ENCODE assay signal across 20 cellular contexts in genomic region chr7:27302590-27302989, GRCh38. TPM values are rescaled to one million over a fixed set of nuclear protein-coding genes. Genes with fewer than 3 reads are reported as not detected.
DNase-seq lines count a peak whose midpoint lies in the region; ATAC-seq and TF ChIP-seq lines count a peak whose summit lies in the region.
"Had no signal": no experiment of that assay in that cellular context is flagged by ENCODE, and none has a peak within 500 bp of the region (broad histone marks: within the 10 kb centered on the region; RNA-seq: fewer than 3 reads in every experiment).

No MANE protein-coding gene starts in this region.

- H3K4me1 ChIP-seq in GM23338 (ENCODE audit: insufficient read depth) (no peaks in the 10 kb centered on the region), Panc1 (ENCODE audit: control insufficient read depth, insufficient read depth, low read length) (no peaks in the 10 kb centered on the region)
- H3K4me1 ChIP-seq: Caco-2 had no signal

- peak in 1 of 2 experiments; percentile 30; a peak in 2 of 4 replicates for TF ChIP-seq CTCF in GM23338 (conservative IDR thresholded peaks at IDR 0.05; ENCODE audit: low read depth in 2 of 2)
- TF ChIP-seq CTCF in Panc1 (IDR thresholded peaks at IDR 0.05), result no peak
- no peak for TF ChIP-seq CTCF in GM10248 (IDR thresholded peaks at IDR 0.05; ENCODE audit: control extremely low read depth, extremely low read depth, low read depth, missing control alignments)

- no peaks in the 10 kb centered on the region for H4K20me1 ChIP-seq in GM23338 (replicated peaks; ENCODE audit: insufficient read depth)
- H4K20me1 ChIP-seq: BLaER1 treated with 17β-estradiol and CSF1 and Interleukin-3, amounts not matched to agents 10 nM and 100 nM had no signal

- H3K4me3 ChIP-seq in GM23338 (no peak overlapping the region), Panc1 (ENCODE audit: low read depth in 2 of 2, low read length in 2 of 2) (no peak overlapping the region)
- H3K4me3 ChIP-seq: BLaER1 treated with 17β-estradiol and CSF1 and Interleukin-3, amounts not matched to agents 10 nM and 100 nM; MG63 had no signal

- no peak overlapping the region for H3K27ac Mint-ChIP-seq in GM23338
- H3K27ac Mint-ChIP-seq: CD4-positive, alpha-beta memory T cell; T-cell; T-helper 2 cell treated with Interferon-gamma antibody and Interleukin-4, amounts not matched to agents 5 μg/mL and 100 μg/mL, for 36 hours had no signal

- in situ Hi-C loops in Panc1 (cut with HindIII; ENCODE audit: low pct_unique_long_range_greater_than_20kb, low sequenced_read_pairs), result no loop called here

- no peak overlapping the region for H3K4me2 ChIP-seq in GM23338

- H2AFZ ChIP-seq in GM23338, result no peak overlapping the region

- POLR2A ChIA-PET in Panc1 (lab: Charles Lee), result no interaction called here
- POLR2A ChIA-PET in GM10248 (lab: Yijun Ruan, JAX), result no interaction called here

- H3K79me2 ChIP-seq in GM23338 (replicated peaks; ENCODE audit: insufficient read depth), result no peaks in the 10 kb centered on the region

- H3K27ac ChIP-seq in GM23338 (ENCODE audit: low read depth) (no peak overlapping the region), Panc1 (ENCODE audit: low read length) (no peak overlapping the region)
- H3K27ac ChIP-seq: BLaER1 treated with 17β-estradiol and CSF1 and Interleukin-3, amounts not matched to agents 10 nM and 100 nM had no signal

- H3K27me3 Mint-ChIP-seq in GM23338 (ENCODE audit: insufficient read depth, low read depth, poor library complexity), result peaks cover 3% of the 10 kb centered on the region

- DNase-seq in DMS53 (lab: John Stamatoyannopoulos, UW) (peak; percentile 21), DMS53 treated with DMSO at 0.1 percent for 48 hours (lab: John Stamatoyannopoulos, UW; ENCODE audit: unreplicated experiment) (no peak), GM23338 (ENCODE audit: low spot score) (peak; percentile 21), Panc1 (ENCODE audit: low read depth, low spot score) (no peak), renal cortical epithelial cell (ENCODE audit: low read depth) (peak; percentile 2), GM19238 (ENCODE audit: insufficient read length, low spot score) (no peak), GM10248 (ENCODE audit: extremely low spot score) (no peak)
- DNase-seq: 8988T; Caco-2; CD4-positive, alpha-beta memory T cell; GOT3; HCEC 1CT; Karpas-422; MG63; NCI-H1436; NCI-H2029 treated with DMSO at 0.1 percent for 48 hours; T-cell had no signal

- peaks cover 6% of the 10 kb centered on the region; the same call in 2 of the 3 replicates for H3K4me1 Mint-ChIP-seq in GM23338
- H3K4me1 Mint-ChIP-seq: T-cell had no signal

- H3K27me3 ChIP-seq in GM23338 (ENCODE audit: insufficient read depth), result no peaks in the 10 kb centered on the region
- no peaks in the 10 kb centered on the region for H3K27me3 ChIP-seq in Panc1 (ENCODE audit: control insufficient read depth, insufficient read depth, low read length)
- H3K27me3 ChIP-seq: BLaER1 treated with 17β-estradiol and CSF1 and Interleukin-3, amounts not matched to agents 10 nM and 100 nM; MG63 had no signal

- H3K9me3 ChIP-seq in Panc1 (ENCODE audit: control insufficient read depth, insufficient read depth, low read depth, low read length), result no peaks in the 10 kb centered on the region
- H3K9me3 ChIP-seq: Caco-2, MG63 had no signal

- H3K9me3 Mint-ChIP-seq in GM23338, result no peaks in the 10 kb centered on the region
- H3K9me3 Mint-ChIP-seq: CD4-positive, alpha-beta memory T cell; T-cell; T-helper 2 cell treated with Interferon-gamma antibody and Interleukin-4, amounts not matched to agents 5 μg/mL and 100 μg/mL, for 36 hours had no signal

- 0 out of 2 replicates have a peak, but pooled peaks cover 3% of the 10 kb centered on the region for H3K9me2 ChIP-seq in GM23338 (ENCODE audit: insufficient read depth)

- no peak overlapping the region for H3K4me3 Mint-ChIP-seq in GM23338
- H3K4me3 Mint-ChIP-seq: CD4-positive, alpha-beta memory T cell; T-cell; T-helper 2 cell treated with Interferon-gamma antibody and Interleukin-4, amounts not matched to agents 5 μg/mL and 100 μg/mL, for 36 hours had no signal

- intact Hi-C loops in Panc1 (cut with micrococcal nuclease; ENCODE audit: unreplicated experiment), result no loop called here

- CTCF ChIA-PET in Panc1 (lab: Charles Lee), result interaction anchor here (0.7 kb wide), 1 partner anchor 17 kb away, joined by 3 read pairs; no protein-coding TSS in a partner anchor
- CTCF ChIA-PET in GM10248 (lab: Yijun Ruan, JAX), result no interaction called here

- BruUV-seq in Panc1 (replicated peaks; lab: Mats Ljungman, UMichigan), result no TSS peak

- H3K36me3 ChIP-seq in GM23338 (ENCODE audit: insufficient read depth) (no peaks in the 10 kb centered on the region), Panc1 (ENCODE audit: control insufficient read depth, insufficient read depth, low read length) (no peaks in the 10 kb centered on the region)
- H3K36me3 ChIP-seq: BLaER1 treated with 17β-estradiol and CSF1 and Interleukin-3, amounts not matched to agents 10 nM and 100 nM; MG63 had no signal

- no peaks in the 10 kb centered on the region for H3F3A ChIP-seq in GM23338 (replicated peaks; ENCODE audit: low read depth)

- no peaks in the 10 kb centered on the region for H3K36me3 Mint-ChIP-seq in GM23338 (ENCODE audit: low read depth)
- H3K36me3 Mint-ChIP-seq: CD4-positive, alpha-beta memory T cell; T-cell had no signal

- ATAC-seq in GM23338, result no peak
- ATAC-seq in Panc1, result peak; percentile 30; the same call in 1 of the 2 replicates
- no peak for ATAC-seq in HG02884 (IDR thresholded peaks at IDR 0.05; ENCODE audit: unreplicated experiment)
- ATAC-seq: T-cell had no signal

TF ChIP-seq in GM23338, 12 proteins besides CTCF, POLR2A, EP300 and RAD21 (continues in another document):
- no peak for TF ChIP-seq NANOG (IDR thresholded peaks at IDR 0.05; ENCODE audit: borderline replicate concordance)
- no peak for TF ChIP-seq ZNF114 (CRISPR knock-in tag; IDR thresholded peaks at IDR 0.05)
- TF ChIP-seq REST (IDR thresholded peaks at IDR 0.05; ENCODE audit: unreplicated experiment), result no peak
- TF ChIP-seq EZH2phosphoT487 (IDR thresholded peaks at IDR 0.05; ENCODE audit: unreplicated experiment), result no peak
- no peak for TF ChIP-seq STAT1 (IDR thresholded peaks at IDR 0.05; ENCODE audit: unreplicated experiment)
- TF ChIP-seq JUNB (IDR thresholded peaks at IDR 0.05; ENCODE audit: unreplicated experiment), result no peak

RNA-seq across cellular contexts. Expression of gene EVX1, which starts 60.0 kb away (rescaled TPM):
- not detected in 2 replicates for total RNA-seq in GM23338 (2014; rRNA removed; shearing (Covaris generic))
- polyA plus RNA-seq in GM23338 (2016; fragmentation: Nextera tagmentation; extraction: Ambion mirVana), result not detected in 2 replicates
- total RNA-seq in Panc1 (2021; ENCODE audit: unreplicated experiment) (0.10 TPM), renal cortical epithelial cell (not detected in 2 replicates)
- polyA plus RNA-seq in Panc1 (2012; ENCODE audit: insufficient read length), result 0.16 TPM
- total RNA-seq: Caco-2; CD4-positive, alpha-beta memory T cell had no signal
- polyA plus RNA-seq: CD4-positive, alpha-beta memory T cell had no signal

Comparison
In these comparisons a context has a peak if more than half of its experiments do, and no peak if none do; other contexts are left out.
1. DNase-seq: peak in DMS53 (single experiment), GM23338 (single experiment) and renal cortical epithelial cell (single experiment); none in DMS53 treated with DMSO at 0.1 percent for 48 hours (single experiment), Panc1 (single experiment), GM19238 (single experiment) and GM10248 (single experiment).